In the genomic region with DNA sequence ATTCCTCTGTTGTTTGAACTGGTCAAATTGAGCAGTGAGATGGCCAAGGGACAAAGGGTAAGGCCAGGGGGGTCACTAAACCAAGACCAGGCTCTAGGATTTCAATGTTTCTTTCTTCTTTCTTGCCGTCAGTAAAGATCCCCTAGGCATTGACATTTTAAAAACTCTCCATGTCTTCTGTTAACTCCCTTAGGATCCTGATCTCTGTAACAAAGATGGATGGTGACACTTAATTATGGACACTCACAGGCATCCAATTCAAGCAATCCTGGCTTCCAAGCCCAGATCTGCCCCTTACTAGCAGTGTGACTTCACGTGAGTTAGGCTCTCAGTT, we compare ENCODE assay signal across 1 cellular context.
TF ChIP-seq lines count a peak whose summit lies in the region.

No MANE protein-coding gene starts in this region.

TF ChIP-seq in IMR-90, 13 proteins besides CTCF, POLR2A, EP300 and RAD21:
- TF ChIP-seq MAZ (IDR thresholded peaks at IDR 0.05; ENCODE audit: borderline replicate concordance, low read depth, low read length) (no peak), SMC3 (IDR thresholded peaks at IDR 0.05; ENCODE audit: low read depth, low read length) (no peak), ELK1 (IDR thresholded peaks at IDR 0.05; ENCODE audit: borderline replicate concordance, low read depth, low read length) (no peak), MXI1 (IDR thresholded peaks at IDR 0.05; ENCODE audit: borderline replicate concordance, low read depth, low read length) (no peak), CEBPB (IDR thresholded peaks at IDR 0.05; ENCODE audit: low read depth, low read length) (no peak), RFX5 (IDR thresholded peaks at IDR 0.05; ENCODE audit: low read depth, low read length) (no peak), USF2 (IDR thresholded peaks at IDR 0.05; ENCODE audit: low read depth, low read length) (no peak), BHLHE40 (IDR thresholded peaks at IDR 0.05; ENCODE audit: low read depth, low read length) (no peak), MAFK (IDR thresholded peaks at IDR 0.05; ENCODE audit: low read depth, low read length) (no peak), FOS (IDR thresholded peaks at IDR 0.05; ENCODE audit: low read depth, low read length) (no peak), NFE2L2 (IDR thresholded peaks at IDR 0.05; ENCODE audit: low read depth, low read length) (no peak), RCOR1 (IDR thresholded peaks at IDR 0.05; ENCODE audit: insufficient replicate concordance, low read length) (no peak), CHD1 (IDR thresholded peaks at IDR 0.05; ENCODE audit: low read depth, low read length) (no peak)
TF ChIP-seq in IMR-90: peak in this region for 0.
